7 cellular contexts compared by ENCODE assay signal in the genomic region with DNA sequence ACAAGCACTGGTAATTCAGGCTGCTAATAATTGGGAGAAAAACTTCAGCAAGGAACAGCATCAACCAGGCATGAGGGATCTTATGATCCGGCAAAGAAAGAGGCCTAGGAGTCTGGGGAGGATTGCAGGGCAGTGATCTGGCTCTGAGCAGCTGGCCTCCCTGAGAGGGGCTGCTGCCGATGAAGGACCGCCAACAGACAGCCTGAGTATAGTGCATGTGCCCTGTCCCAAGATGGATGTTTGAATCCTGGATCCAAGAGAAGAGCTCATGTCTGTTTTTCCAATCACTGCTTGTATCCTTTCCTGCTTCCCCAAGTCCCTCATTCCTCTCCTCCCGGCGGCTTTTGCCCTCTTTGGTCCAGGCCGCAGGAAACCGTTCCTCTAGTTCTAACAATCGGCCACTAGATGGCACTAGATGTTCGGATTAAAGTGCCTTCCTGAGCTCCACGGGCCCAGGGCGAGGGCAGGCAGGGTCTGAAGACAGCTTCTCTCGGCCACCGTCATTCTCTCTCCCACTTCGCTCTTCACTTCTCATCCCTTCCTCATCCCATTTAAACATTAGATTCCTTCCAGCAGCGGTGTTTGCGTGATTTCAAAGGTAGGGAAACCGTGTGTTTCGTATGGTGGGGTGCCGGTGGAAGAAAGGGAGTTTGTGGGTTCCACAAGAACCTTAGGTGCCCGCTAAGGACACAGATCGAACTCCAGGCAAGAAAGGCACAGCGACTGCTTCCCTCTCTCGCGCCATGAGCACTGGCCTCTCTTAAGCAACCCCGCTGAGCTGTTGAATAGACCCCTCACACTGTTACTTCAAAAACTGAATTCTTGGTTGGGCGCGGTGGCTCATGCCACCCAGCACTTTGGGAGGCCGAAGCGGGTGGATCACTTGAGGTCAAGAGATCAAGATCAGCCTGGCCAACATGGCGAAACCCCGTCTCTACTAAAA.
A peak's percentile ranks its signal among the peaks of the same experiment; 100 is the strongest.
DNase-seq lines count a peak whose midpoint lies in the region; ATAC-seq, FAIRE-seq and TF ChIP-seq lines count a peak whose summit lies in the region.

No MANE protein-coding gene starts in this region.

- peaks cover 2% of the 10 kb centered on the region for H3K27me3 Mint-ChIP-seq in activated naive CD8-positive, alpha-beta T cell treated with anti-CD3 and anti-CD28 coated beads, Interleukin-2, amount 50 U/mL, for 24 hours

- H3K9me3 Mint-ChIP-seq in activated naive CD8-positive, alpha-beta T cell treated with anti-CD3 and anti-CD28 coated beads, Interleukin-2, amount 50 U/mL, for 24 hours, result no peaks in the 10 kb centered on the region

- WGBS in right cardiac atrium, result 42% methylated on average over 31 of the region's 31 CpGs

- peak; percentile 75 for DNase-seq in GM10248 (ENCODE audit: extremely low spot score)
- DNase-seq in H54 (ENCODE audit: insufficient read length, low spot score), result peak; percentile 76
- peak; percentile 82 for DNase-seq in LoVo (ENCODE audit: low spot score)
- no peak for DNase-seq in RWPE2 (ENCODE audit: low spot score)
- DNase-seq in activated naive CD8-positive, alpha-beta T cell treated with anti-CD3 and anti-CD28 coated beads, Interleukin-2, amount 50 U/mL, for 24 hours, result peak; percentile 42
- peak; percentile 76 to 90 (median 85) for DNase-seq in right cardiac atrium
- peak; percentile 89 for DNase-seq in retina

- H3K4me3 ChIP-seq in RWPE2 (ENCODE audit: severe bottlenecking) (no peak overlapping the region), right cardiac atrium (ENCODE audit: low read length) (no peak overlapping the region)

- H3K4me1 Mint-ChIP-seq in activated naive CD8-positive, alpha-beta T cell treated with anti-CD3 and anti-CD28 coated beads, Interleukin-2, amount 50 U/mL, for 24 hours, result no peaks in the 10 kb centered on the region

- no peaks in the 10 kb centered on the region for H3K36me3 ChIP-seq in RWPE2 (ENCODE audit: low read depth)

- no peak overlapping the region for H3K27ac Mint-ChIP-seq in activated naive CD8-positive, alpha-beta T cell treated with anti-CD3 and anti-CD28 coated beads, Interleukin-2, amount 50 U/mL, for 24 hours

- intact Hi-C loops in right cardiac atrium (cut with DNase I), result loop anchor here in 3 of 4 donors (5.0 to 10.0 kb wide), 5 partner anchors 332 to 1070 kb away; no protein-coding TSS in a partner anchor

- POLR2A ChIA-PET in GM10248 (lab: Yijun Ruan, JAX), result no interaction called here

- ATAC-seq in RWPE2 (ENCODE audit: low read depth) (peak; percentile 96), right cardiac atrium (peak; percentile 97)
- ATAC-seq in activated naive CD8-positive, alpha-beta T cell treated with anti-CD3 and anti-CD28 coated beads, Interleukin-2, amount 50 U/mL, for 24 hours, result peak; percentile 84

- peak; percentile 90 for FAIRE-seq in H54 (lab: Jason Lieb, UNC)

- CTCF ChIA-PET in GM10248 (lab: Yijun Ruan, JAX), result interaction anchor here (0.7 to 6.8 kb wide), 57 partner anchors 8 to 1221 kb away, joined by 3 to 119 read pairs (median 4); no protein-coding TSS in a partner anchor

- TF ChIP-seq CTCF in GM10248 (IDR thresholded peaks at IDR 0.05; ENCODE audit: control extremely low read depth, extremely low read depth, low read depth, missing control alignments) (peak; percentile 71), RWPE2 (IDR thresholded peaks at IDR 0.05; ENCODE audit: poor library complexity, severe bottlenecking) (peak; percentile 77)

- H3K27me3 ChIP-seq in RWPE2 (ENCODE audit: insufficient read depth, poor library complexity, severe bottlenecking), result no peaks in the 10 kb centered on the region
- no peaks in the 10 kb centered on the region for H3K27me3 ChIP-seq in right cardiac atrium (ENCODE audit: control insufficient read depth, insufficient read depth)

- H3K27ac ChIP-seq in RWPE2 (ENCODE audit: poor library complexity, severe bottlenecking) (no peak overlapping the region), right cardiac atrium (ENCODE audit: low read length) (no peak overlapping the region)

- H3K36me3 Mint-ChIP-seq in activated naive CD8-positive, alpha-beta T cell treated with anti-CD3 and anti-CD28 coated beads, Interleukin-2, amount 50 U/mL, for 24 hours (ENCODE audit: low read depth), result no peaks in the 10 kb centered on the region

- no peaks in the 10 kb centered on the region for H3K9me3 ChIP-seq in RWPE2 (ENCODE audit: severe bottlenecking)
- no peaks in the 10 kb centered on the region for H3K9me3 ChIP-seq in right cardiac atrium (ENCODE audit: control insufficient read depth, low read length)

- TF ChIP-seq POLR2A in H54 (IDR thresholded peaks at IDR 0.05; ENCODE audit: low read depth, low read length), result no peak

- no peak overlapping the region for H3K4me3 Mint-ChIP-seq in activated naive CD8-positive, alpha-beta T cell treated with anti-CD3 and anti-CD28 coated beads, Interleukin-2, amount 50 U/mL, for 24 hours

- H3K4me1 ChIP-seq in RWPE2 (ENCODE audit: insufficient read depth, poor library complexity, severe bottlenecking) (no peaks in the 10 kb centered on the region), right cardiac atrium (ENCODE audit: control insufficient read depth, insufficient read depth, low read length) (no peaks in the 10 kb centered on the region)
